In genomic region chr22:22057617-22058378, GRCh38 we compare ENCODE assay signal across 1 cellular context.
TF ChIP-seq lines count a peak whose summit lies in the region.

No MANE protein-coding gene starts in this region.

TF ChIP-seq in K562, 482 proteins besides CTCF, POLR2A, EP300 and RAD21 (continued from another document and continues in another):
- TF ChIP-seq CHD7 (IDR thresholded peaks at IDR 0.05; ENCODE audit: low read depth, low read length) (no peak), ZNF140 (CRISPR knock-in tag; IDR thresholded peaks at IDR 0.05) (no peak), NR3C1 (CRISPR knock-in tag; IDR thresholded peaks at IDR 0.05) (no peak), TOE1 (IDR thresholded peaks at IDR 0.05; ENCODE audit: borderline replicate concordance) (no peak), TOE1 (CRISPR knock-in tag; IDR thresholded peaks at IDR 0.05; ENCODE audit: borderline replicate concordance, low read depth) (no peak), ZNF354B (CRISPR knock-in tag; IDR thresholded peaks at IDR 0.05) (no peak), ZNF124 (CRISPR knock-in tag; IDR thresholded peaks at IDR 0.05) (no peak), NELFE (IDR thresholded peaks at IDR 0.05; ENCODE audit: insufficient read depth, insufficient read length) (no peak), ZC3H4 (CRISPR knock-in tag; IDR thresholded peaks at IDR 0.05; ENCODE audit: borderline replicate concordance) (0 out of 2 replicates have a peak, but pooled peaks have one; percentile 41), MYNN (IDR thresholded peaks at IDR 0.05) (no peak), MYNN (CRISPR knock-in tag; IDR thresholded peaks at IDR 0.05) (peak; percentile 36; the same call in 1 of the 2 replicates), NFIX (CRISPR knock-in tag; IDR thresholded peaks at IDR 0.05; ENCODE audit: low read depth) (no peak), CAMTA2 (CRISPR knock-in tag; conservative IDR thresholded peaks at IDR 0.05) (no peak), FOXK1 (CRISPR knock-in tag; IDR thresholded peaks at IDR 0.05; ENCODE audit: borderline replicate concordance) (peak; percentile 79; the same call in 1 of the 2 replicates), MAZ (CRISPR knock-in tag; conservative IDR thresholded peaks at IDR 0.05 in 1 of 2, IDR thresholded peaks at IDR 0.05 in 1 of 2) (no peak), MBD1 (CRISPR knock-in tag; IDR thresholded peaks at IDR 0.05) (no peak), ELF2 (CRISPR knock-in tag; IDR thresholded peaks at IDR 0.05) (no peak), SIRT6 (IDR thresholded peaks at IDR 0.05; ENCODE audit: low read depth, low read length) (no peak), NCOA2 (IDR thresholded peaks at IDR 0.05; ENCODE audit: partially characterized antibody in 2 of 2) (no peak), TGIF2 (CRISPR knock-in tag; IDR thresholded peaks at IDR 0.05) (peak; percentile 38; the same call in 1 of the 2 replicates), ARNT (IDR thresholded peaks at IDR 0.05) (no peak), ILF3 (IDR thresholded peaks at IDR 0.05; ENCODE audit: borderline replicate concordance) (no peak), NUFIP1 (IDR thresholded peaks at IDR 0.05; ENCODE audit: partially characterized antibody) (no peak), TCFL5 (CRISPR knock-in tag; conservative IDR thresholded peaks at IDR 0.05) (no peak), SRSF3 (IDR thresholded peaks at IDR 0.05; ENCODE audit: insufficient read depth, low read length) (no peak), ZNF232 (CRISPR knock-in tag; IDR thresholded peaks at IDR 0.05) (0 out of 2 replicates have a peak, but pooled peaks have one; percentile 45), FOXJ3 (CRISPR knock-in tag; IDR thresholded peaks at IDR 0.05) (peak; percentile 57; the same call in 1 of the 2 replicates), MAFK (IDR thresholded peaks at IDR 0.05; ENCODE audit: low read length) (no peak)
- TF ChIP-seq, protein P1, sequence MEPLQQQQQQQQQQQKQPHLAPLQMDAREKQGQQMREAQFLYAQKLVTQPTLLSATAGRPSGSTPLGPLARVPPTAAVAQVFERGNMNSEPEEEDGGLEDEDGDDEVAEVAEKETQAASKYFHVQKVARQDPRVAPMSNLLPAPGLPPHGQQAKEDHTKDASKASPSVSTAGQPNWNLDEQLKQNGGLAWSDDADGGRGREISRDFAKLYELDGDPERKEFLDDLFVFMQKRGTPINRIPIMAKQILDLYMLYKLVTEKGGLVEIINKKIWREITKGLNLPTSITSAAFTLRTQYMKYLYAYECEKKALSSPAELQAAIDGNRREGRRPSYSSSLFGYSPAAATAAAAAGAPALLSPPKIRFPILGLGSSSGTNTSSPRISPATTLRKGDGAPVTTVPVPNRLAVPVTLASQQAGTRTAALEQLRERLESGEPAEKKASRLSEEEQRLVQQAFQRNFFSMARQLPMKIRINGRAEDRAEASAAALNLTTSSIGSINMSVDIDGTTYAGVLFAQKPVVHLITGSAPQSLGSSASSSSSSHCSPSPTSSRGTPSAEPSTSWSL (CRISPR knock-in tag; IDR thresholded peaks at IDR 0.05; ENCODE audit: borderline replicate concordance): 0 out of 2 replicates have a peak, but pooled peaks have one; percentile 67
- TF ChIP-seq, protein P2, sequence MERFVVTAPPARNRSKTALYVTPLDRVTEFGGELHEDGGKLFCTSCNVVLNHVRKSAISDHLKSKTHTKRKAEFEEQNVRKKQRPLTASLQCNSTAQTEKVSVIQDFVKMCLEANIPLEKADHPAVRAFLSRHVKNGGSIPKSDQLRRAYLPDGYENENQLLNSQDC (CRISPR knock-in tag; IDR thresholded peaks at IDR 0.05): 0 out of 2 replicates have a peak, but pooled peaks have one; percentile 20
- TF ChIP-seq, protein P3, sequence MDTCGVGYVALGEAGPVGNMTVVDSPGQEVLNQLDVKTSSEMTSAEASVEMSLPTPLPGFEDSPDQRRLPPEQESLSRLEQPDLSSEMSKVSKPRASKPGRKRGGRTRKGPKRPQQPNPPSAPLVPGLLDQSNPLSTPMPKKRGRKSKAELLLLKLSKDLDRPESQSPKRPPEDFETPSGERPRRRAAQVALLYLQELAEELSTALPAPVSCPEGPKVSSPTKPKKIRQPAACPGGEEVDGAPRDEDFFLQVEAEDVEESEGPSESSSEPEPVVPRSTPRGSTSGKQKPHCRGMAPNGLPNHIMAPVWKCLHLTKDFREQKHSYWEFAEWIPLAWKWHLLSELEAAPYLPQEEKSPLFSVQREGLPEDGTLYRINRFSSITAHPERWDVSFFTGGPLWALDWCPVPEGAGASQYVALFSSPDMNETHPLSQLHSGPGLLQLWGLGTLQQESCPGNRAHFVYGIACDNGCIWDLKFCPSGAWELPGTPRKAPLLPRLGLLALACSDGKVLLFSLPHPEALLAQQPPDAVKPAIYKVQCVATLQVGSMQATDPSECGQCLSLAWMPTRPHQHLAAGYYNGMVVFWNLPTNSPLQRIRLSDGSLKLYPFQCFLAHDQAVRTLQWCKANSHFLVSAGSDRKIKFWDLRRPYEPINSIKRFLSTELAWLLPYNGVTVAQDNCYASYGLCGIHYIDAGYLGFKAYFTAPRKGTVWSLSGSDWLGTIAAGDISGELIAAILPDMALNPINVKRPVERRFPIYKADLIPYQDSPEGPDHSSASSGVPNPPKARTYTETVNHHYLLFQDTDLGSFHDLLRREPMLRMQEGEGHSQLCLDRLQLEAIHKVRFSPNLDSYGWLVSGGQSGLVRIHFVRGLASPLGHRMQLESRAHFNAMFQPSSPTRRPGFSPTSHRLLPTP (IDR thresholded peaks at IDR 0.05; ENCODE audit: borderline replicate concordance, extremely low read depth, insufficient read length): no peak
- TF ChIP-seq, protein P4, sequence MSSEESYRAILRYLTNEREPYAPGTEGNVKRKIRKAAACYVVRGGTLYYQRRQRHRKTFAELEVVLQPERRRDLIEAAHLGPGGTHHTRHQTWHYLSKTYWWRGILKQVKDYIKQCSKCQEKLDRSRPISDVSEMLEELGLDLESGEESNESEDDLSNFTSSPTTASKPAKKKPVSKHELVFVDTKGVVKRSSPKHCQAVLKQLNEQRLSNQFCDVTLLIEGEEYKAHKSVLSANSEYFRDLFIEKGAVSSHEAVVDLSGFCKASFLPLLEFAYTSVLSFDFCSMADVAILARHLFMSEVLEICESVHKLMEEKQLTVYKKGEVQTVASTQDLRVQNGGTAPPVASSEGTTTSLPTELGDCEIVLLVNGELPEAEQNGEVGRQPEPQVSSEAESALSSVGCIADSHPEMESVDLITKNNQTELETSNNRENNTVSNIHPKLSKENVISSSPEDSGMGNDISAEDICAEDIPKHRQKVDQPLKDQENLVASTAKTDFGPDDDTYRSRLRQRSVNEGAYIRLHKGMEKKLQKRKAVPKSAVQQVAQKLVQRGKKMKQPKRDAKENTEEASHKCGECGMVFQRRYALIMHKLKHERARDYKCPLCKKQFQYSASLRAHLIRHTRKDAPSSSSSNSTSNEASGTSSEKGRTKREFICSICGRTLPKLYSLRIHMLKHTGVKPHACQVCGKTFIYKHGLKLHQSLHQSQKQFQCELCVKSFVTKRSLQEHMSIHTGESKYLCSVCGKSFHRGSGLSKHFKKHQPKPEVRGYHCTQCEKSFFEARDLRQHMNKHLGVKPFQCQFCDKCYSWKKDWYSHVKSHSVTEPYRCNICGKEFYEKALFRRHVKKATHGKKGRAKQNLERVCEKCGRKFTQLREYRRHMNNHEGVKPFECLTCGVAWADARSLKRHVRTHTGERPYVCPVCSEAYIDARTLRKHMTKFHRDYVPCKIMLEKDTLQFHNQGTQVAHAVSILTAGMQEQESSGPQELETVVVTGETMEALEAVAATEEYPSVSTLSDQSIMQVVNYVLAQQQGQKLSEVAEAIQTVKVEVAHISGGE (CRISPR knock-in tag; IDR thresholded peaks at IDR 0.05): no peak
- TF ChIP-seq, protein P5, sequence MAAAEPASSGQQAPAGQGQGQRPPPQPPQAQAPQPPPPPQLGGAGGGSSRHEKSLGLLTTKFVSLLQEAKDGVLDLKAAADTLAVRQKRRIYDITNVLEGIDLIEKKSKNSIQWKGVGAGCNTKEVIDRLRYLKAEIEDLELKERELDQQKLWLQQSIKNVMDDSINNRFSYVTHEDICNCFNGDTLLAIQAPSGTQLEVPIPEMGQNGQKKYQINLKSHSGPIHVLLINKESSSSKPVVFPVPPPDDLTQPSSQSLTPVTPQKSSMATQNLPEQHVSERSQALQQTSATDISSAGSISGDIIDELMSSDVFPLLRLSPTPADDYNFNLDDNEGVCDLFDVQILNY (CRISPR knock-in tag; IDR thresholded peaks at IDR 0.05): no peak
